1 cellular context compared by ENCODE assay signal in genomic region chr1:184954232-184954995, GRCh38.
TF ChIP-seq lines count a peak whose summit lies in the region.

No MANE protein-coding gene starts in this region.

TF ChIP-seq in GM23338, 12 proteins besides CTCF, POLR2A, EP300 and RAD21 (continued from another document):
- TF ChIP-seq ZNF462 (CRISPR knock-in tag; IDR thresholded peaks at IDR 0.05) = no peak
- no peak for TF ChIP-seq EZH2phosphoT487 (IDR thresholded peaks at IDR 0.05; ENCODE audit: unreplicated experiment)
- no peak for TF ChIP-seq STAT1 (IDR thresholded peaks at IDR 0.05; ENCODE audit: unreplicated experiment)
- TF ChIP-seq NANOG (IDR thresholded peaks at IDR 0.05; ENCODE audit: borderline replicate concordance) = no peak
- TF ChIP-seq JUNB (IDR thresholded peaks at IDR 0.05; ENCODE audit: unreplicated experiment) = no peak
